Comparison of ENCODE assay signal across 14 cellular contexts in genomic region chr18:47908523-47909039, GRCh38. TPM values are rescaled to one million over a fixed set of nuclear protein-coding genes. Genes with fewer than 3 reads are reported as not detected.
DNase-seq lines count a peak whose midpoint lies in the region; ATAC-seq and TF ChIP-seq lines count a peak whose summit lies in the region.
"Had no signal": no experiment of that assay in that cellular context is flagged by ENCODE, and none has a peak within 500 bp of the region (broad histone marks: within the 10 kb centered on the region; RNA-seq: fewer than 3 reads in every experiment).

No MANE protein-coding gene starts in this region.

- peaks cover 4% of the 10 kb centered on the region for H3K36me3 Mint-ChIP-seq in central memory CD8-positive, alpha-beta T cell (ENCODE audit: insufficient read depth)

- H3K4me1 ChIP-seq in left ventricle myocardium inferior: peaks cover 74% of the 10 kb centered on the region
- peaks cover 7% of the 10 kb centered on the region for H3K4me1 ChIP-seq in right cardiac atrium (ENCODE audit: control insufficient read depth, insufficient read depth, low read length)
- peaks cover 20% of the 10 kb centered on the region for H3K4me1 ChIP-seq in rectal smooth muscle tissue (ENCODE audit: control insufficient read depth, insufficient read depth, low read length)
- H3K4me1 ChIP-seq in esophagus muscularis mucosa: peaks cover 23 to 35% (median 23%) of the 10 kb centered on the region in 4 donors

- intact Hi-C loops in left ventricle myocardium inferior (cut with micrococcal nuclease) (no loop called here), right cardiac atrium (cut with DNase I) (no loop called here), esophagus muscularis mucosa (cut with DNase I) (no loop called here)

- H3K9ac ChIP-seq in rectal smooth muscle tissue (ENCODE audit: low read length): no peak overlapping the region

- H3K27me3 ChIP-seq in left ventricle myocardium inferior (ENCODE audit: low read depth): no peaks in the 10 kb centered on the region
- H3K27me3 ChIP-seq in right cardiac atrium (ENCODE audit: control insufficient read depth, insufficient read depth): no peaks in the 10 kb centered on the region
- no peaks in the 10 kb centered on the region for H3K27me3 ChIP-seq in rectal smooth muscle tissue (ENCODE audit: control insufficient read depth, insufficient read depth, low read length)
- no peaks in the 10 kb centered on the region for H3K27me3 ChIP-seq in esophagus muscularis mucosa

- DNase-seq in NCI-H2227 (lab: John Stamatoyannopoulos, UW; ENCODE audit: unreplicated experiment) (peak; percentile 28), NCI-H2227 treated with DMSO at 0.1 percent for 48 hours (lab: John Stamatoyannopoulos, UW) (no peak), left ventricle myocardium inferior (no peak), right cardiac atrium (no peak), esophagus muscularis mucosa (ENCODE audit: extremely low spot score) (no peak)
- DNase-seq in central memory CD8-positive, alpha-beta T cell (ENCODE audit: low spot score in 2 of 2): no peak
- DNase-seq: GOT3, KBM-7, MV-4-11, NCI-H2029, NCI-H2171 had no signal

- TF ChIP-seq EP300 in esophagus muscularis mucosa (IDR thresholded peaks at IDR 0.05): no peak

- H3K36me3 ChIP-seq in left ventricle myocardium inferior (peaks cover 14% of the 10 kb centered on the region), rectal smooth muscle tissue (ENCODE audit: control insufficient read depth, insufficient read depth, low read length) (no peaks in the 10 kb centered on the region), esophagus muscularis mucosa (no peaks in the 10 kb centered on the region)

- 87% methylated on average over 6 of the region's 6 CpGs for WGBS in right cardiac atrium
- 91% methylated on average over 6 of the region's 6 CpGs for WGBS in esophagus muscularis mucosa

- no peak for TF ChIP-seq POLR2A in esophagus muscularis mucosa (IDR thresholded peaks at IDR 0.05; ENCODE audit: low read depth)

- H3K27ac Mint-ChIP-seq in central memory CD8-positive, alpha-beta T cell (ENCODE audit: low read depth): peak overlapping the region; percentile 9
- H3K27ac Mint-ChIP-seq: CD14-positive monocyte had no signal

- TF ChIP-seq CTCF in left ventricle myocardium inferior (IDR thresholded peaks at IDR 0.05; ENCODE audit: borderline replicate concordance): no peak
- no peak for TF ChIP-seq CTCF in esophagus muscularis mucosa (IDR thresholded peaks at IDR 0.05)

- H3K27ac ChIP-seq in left ventricle myocardium inferior (replicated peaks): peak overlapping the region; percentile 87
- H3K27ac ChIP-seq in right cardiac atrium (ENCODE audit: low read length): no peak overlapping the region
- H3K27ac ChIP-seq in rectal smooth muscle tissue (ENCODE audit: low read depth, low read length): peak overlapping the region; percentile 46
- no peak overlapping the region for H3K27ac ChIP-seq in esophagus muscularis mucosa (replicated peaks in 1 of 4)

- H3K9me3 ChIP-seq in left ventricle myocardium inferior (replicated peaks) (peaks cover 19% of the 10 kb centered on the region), right cardiac atrium (ENCODE audit: control insufficient read depth, low read length) (no peaks in the 10 kb centered on the region), esophagus muscularis mucosa (peaks cover 0 to 13% (median 10%) of the 10 kb centered on the region in 4 donors)

- no peak overlapping the region for H3K4me3 Mint-ChIP-seq in central memory CD8-positive, alpha-beta T cell
- H3K4me3 Mint-ChIP-seq: CD14-positive monocyte had no signal

- H3K27me3 Mint-ChIP-seq in central memory CD8-positive, alpha-beta T cell: no peaks in the 10 kb centered on the region

- H3K4me3 ChIP-seq in left ventricle myocardium inferior (no peak overlapping the region), right cardiac atrium (ENCODE audit: low read length) (no peak overlapping the region), rectal smooth muscle tissue (ENCODE audit: low read length) (no peak overlapping the region), esophagus muscularis mucosa (no peak overlapping the region)

- H3K4me1 Mint-ChIP-seq in central memory CD8-positive, alpha-beta T cell: peaks cover 64% of the 10 kb centered on the region

- no peak for ATAC-seq in right cardiac atrium
- no peak for ATAC-seq in central memory CD8-positive, alpha-beta T cell (replicated peaks; ENCODE audit: extremely low read depth, poor library complexity, severe bottlenecking)
- no peak for ATAC-seq in GM19467 (IDR thresholded peaks at IDR 0.05; ENCODE audit: unreplicated experiment)

- H3K9me3 Mint-ChIP-seq in central memory CD8-positive, alpha-beta T cell: peaks cover 10% of the 10 kb centered on the region

RNA-seq across cellular contexts. Expression of gene SMAD2, which starts 21.9 kb away (rescaled TPM):
- total RNA-seq in left ventricle myocardium inferior (80.9 TPM), right cardiac atrium (100 to 1,000 TPM in 1 of 4 donors, 10 to 100 TPM in 3; 94.1 to 114 (median 97.4) TPM), esophagus muscularis mucosa (10 to 100 TPM; 35.7 to 93.4 (median 89.2) TPM)
- 30.7 TPM for polyA plus RNA-seq in right cardiac atrium

Comparison
In these comparisons a context has a peak if more than half of its experiments do, and no peak if none do; other contexts are left out.
1. H3K27ac ChIP-seq: peak in left ventricle myocardium inferior (single experiment) and rectal smooth muscle tissue (single experiment); none in right cardiac atrium (single experiment) and esophagus muscularis mucosa (0 of 4).